In genomic region chr15:97520689-97521088, GRCh38 we compare ENCODE assay signal across 14 cellular contexts.
DNase-seq lines count a peak whose midpoint lies in the region; ATAC-seq and TF ChIP-seq lines count a peak whose summit lies in the region.
"Had no signal": no experiment of that assay in that cellular context is flagged by ENCODE, and none has a peak within 500 bp of the region (broad histone marks: within the 10 kb centered on the region; RNA-seq: fewer than 3 reads in every experiment).

No MANE protein-coding gene starts in this region.

- 35 to 45% (median 41%) methylated on average over 4 of the region's 4 CpGs for WGBS in heart left ventricle, 4 donors
- 40 to 59% (median 49%) methylated on average over 4 of the region's 4 CpGs for WGBS in psoas muscle, 3 donors
- WGBS in suprapubic skin = 90% methylated on average over 4 of the region's 4 CpGs

- intact Hi-C loops in heart left ventricle (cut with DNase I) (loop anchor here in 2 of 10 donors (5.0 to 10.0 kb wide), 2 partner anchors 58 to 174 kb away; no protein-coding TSS in a partner anchor), cardiac septum (cut with DNase I) (loop anchor here (5.0 kb wide), 1 partner anchor 172 kb away; no protein-coding TSS in a partner anchor), psoas muscle (cut with DNase I) (loop anchor here in 1 of 2 donors (10.0 kb wide), 2 partner anchors 134 to 1186 kb away; partner anchors contain the start of gene NR2F2)

- DNase-seq in heart left ventricle (no peak), cardiac septum (ENCODE audit: low spot score) (no peak), KBM-7 (peak; percentile 12), NCI-H82 treated with DMSO at 0.1 percent for 48 hours (lab: John Stamatoyannopoulos, UW; ENCODE audit: unreplicated experiment) (peak; percentile 48), psoas muscle (no peak), NCI-H2081 treated with DMSO at 0.1 percent for 48 hours (lab: John Stamatoyannopoulos, UW) (no peak), suprapubic skin (ENCODE audit: low spot score in 2 of 2) (no peak)
- DNase-seq: ACHN; CD4-positive, CD25-positive, alpha-beta regulatory T cell; DMS53; GM23248; H7 had no signal

- H3K4me1 ChIP-seq in heart left ventricle = peaks cover 0 to 3% (median 0%) of the 10 kb centered on the region in 12 donors
- peaks cover 8% of the 10 kb centered on the region for H3K4me1 ChIP-seq in psoas muscle
- H3K4me1 ChIP-seq in suprapubic skin = peaks cover 7% of the 10 kb centered on the region

- in situ Hi-C loops in KBM-7 (cut with MboI; ENCODE audit: low pct_unique_long_range_greater_than_20kb, low sequenced_read_pairs) = no loop called here

- H3K4me3 ChIP-seq in heart left ventricle (peak overlapping the region in 10 of 12 donors; percentile 12 to 56 (median 44)), psoas muscle (peak overlapping the region; percentile 63), suprapubic skin (no peak overlapping the region)
- H3K4me3 ChIP-seq: BLaER1 treated with 17β-estradiol and CSF1 and Interleukin-3, amounts not matched to agents 10 nM and 100 nM; GM23248 had no signal

- TF ChIP-seq POLR2A in heart left ventricle (IDR thresholded peaks at IDR 0.05) (no peak), suprapubic skin (IDR thresholded peaks at IDR 0.05) (no peak)

- H3K27ac ChIP-seq in heart left ventricle (peak overlapping the region in 10 of 12 donors; percentile 28 to 90 (median 80)), psoas muscle (peak overlapping the region; percentile 90), suprapubic skin (no peak overlapping the region)
- H3K27ac ChIP-seq: BLaER1 treated with 17β-estradiol and CSF1 and Interleukin-3, amounts not matched to agents 10 nM and 100 nM; GM23248 had no signal

- TF ChIP-seq CTCF in heart left ventricle (IDR thresholded peaks at IDR 0.05) = no peak
- TF ChIP-seq CTCF in psoas muscle (IDR thresholded peaks at IDR 0.05) = no peak
- TF ChIP-seq CTCF in suprapubic skin (IDR thresholded peaks at IDR 0.05) = no peak

- H3K27me3 ChIP-seq in heart left ventricle (no peaks in the 10 kb centered on the region), psoas muscle (ENCODE audit: insufficient read depth in 3 of 3, low read length in 2 of 3) (no peaks in the 10 kb centered on the region), suprapubic skin (no peaks in the 10 kb centered on the region)
- H3K27me3 ChIP-seq: BLaER1 treated with 17β-estradiol and CSF1 and Interleukin-3, amounts not matched to agents 10 nM and 100 nM had no signal

- H3K9me3 ChIP-seq in heart left ventricle = no peaks in the 10 kb centered on the region
- H3K9me3 ChIP-seq in psoas muscle = no peaks in the 10 kb centered on the region
- no peaks in the 10 kb centered on the region for H3K9me3 ChIP-seq in suprapubic skin
- H3K9me3 ChIP-seq: BLaER1 treated with 17β-estradiol and CSF1 and Interleukin-3, amounts not matched to agents 10 nM and 100 nM had no signal

- TF ChIP-seq EP300 in suprapubic skin (IDR thresholded peaks at IDR 0.05) = no peak

- ATAC-seq in heart left ventricle (peak in 1 of 4 donors; percentile 33), psoas muscle (peak in 1 of 4 donors; percentile 29), HG02623 (IDR thresholded peaks at IDR 0.05; ENCODE audit: unreplicated experiment) (no peak)

- H3K36me3 ChIP-seq in heart left ventricle (no peaks in the 10 kb centered on the region), psoas muscle (ENCODE audit: insufficient read depth in 1 of 2, low read depth in 1 of 2) (no peaks in the 10 kb centered on the region), suprapubic skin (no peaks in the 10 kb centered on the region)
- H3K36me3 ChIP-seq: BLaER1 treated with 17β-estradiol and CSF1 and Interleukin-3, amounts not matched to agents 10 nM and 100 nM had no signal

Comparison
In these comparisons a context has a peak if more than half of its experiments do, and no peak if none do; other contexts are left out.
1. DNase-seq: peak in KBM-7 (single experiment) and NCI-H82 treated with DMSO at 0.1 percent for 48 hours (single experiment); none in heart left ventricle (0 of 5), cardiac septum (single experiment), psoas muscle (0 of 2), NCI-H2081 treated with DMSO at 0.1 percent for 48 hours (single experiment) and suprapubic skin (0 of 2).